8 cellular contexts compared by ENCODE assay signal in genomic region chr3:183254816-183255730, GRCh38. TPM values are rescaled to one million over a fixed set of nuclear protein-coding genes. Genes with fewer than 3 reads are reported as not detected.
DNase-seq lines count a peak whose midpoint lies in the region; ATAC-seq, FAIRE-seq and TF ChIP-seq lines count a peak whose summit lies in the region.

No MANE protein-coding gene starts in this region.

- peaks cover 18% of the 10 kb centered on the region for H3K27me3 Mint-ChIP-seq in activated T-cell treated with anti-CD3 and anti-CD28 coated beads, Interleukin-2, amount 50 U/mL, for 4 hours (ENCODE audit: low read depth)
- H3K27me3 Mint-ChIP-seq in glutamatergic neuron (ENCODE audit: unreplicated experiment) = peaks cover 11% of the 10 kb centered on the region

- peak overlapping the region; percentile 71 for H3K27ac ChIP-seq in WERI-Rb-1

- peak in 1 of 2 donors; percentile 4 for ATAC-seq in activated T-cell treated with anti-CD3 and anti-CD28 coated beads, Interleukin-2, amount 50 U/mL, for 4 hours
- no peak for ATAC-seq in GM18498 (IDR thresholded peaks at IDR 0.05; ENCODE audit: unreplicated experiment)
- no peak for ATAC-seq in activated CD4-positive, CD25-positive, alpha-beta regulatory T cell treated with anti-CD3 and anti-CD28 coated beads, Interleukin-2, amount 50 U/mL, for 24 hours

- H3K4me3 ChIP-seq in WERI-Rb-1 (ENCODE audit: low read depth, low read length) = peak overlapping the region; percentile 81
- peak overlapping the region; percentile 79 for H3K4me3 ChIP-seq in skeletal muscle cell (ENCODE audit: low read depth, low read length)

- peak overlapping the region; percentile 78 for H3K27ac Mint-ChIP-seq in glutamatergic neuron (ENCODE audit: unreplicated experiment)

- H3K27me3 ChIP-seq in WERI-Rb-1 (ENCODE audit: insufficient read depth, low read depth, severe bottlenecking) = no peaks in the 10 kb centered on the region

- peaks cover 17% of the 10 kb centered on the region for H3K4me1 Mint-ChIP-seq in activated T-cell treated with anti-CD3 and anti-CD28 coated beads, Interleukin-2, amount 50 U/mL, for 4 hours (ENCODE audit: low read depth)
- H3K4me1 Mint-ChIP-seq in glutamatergic neuron (ENCODE audit: low read depth, unreplicated experiment) = no peaks in the 10 kb centered on the region

- no peaks in the 10 kb centered on the region for H3K9me3 Mint-ChIP-seq in activated T-cell treated with anti-CD3 and anti-CD28 coated beads, Interleukin-2, amount 50 U/mL, for 4 hours
- H3K9me3 Mint-ChIP-seq in glutamatergic neuron (ENCODE audit: unreplicated experiment) = peaks cover 4% of the 10 kb centered on the region

- H3K36me3 ChIP-seq in WERI-Rb-1 = no peaks in the 10 kb centered on the region

- H3K9me3 ChIP-seq in WERI-Rb-1 (ENCODE audit: severe bottlenecking) = no peaks in the 10 kb centered on the region

- no peak for FAIRE-seq in frontal cortex (lab: Jason Lieb, UNC)

- peaks cover 11% of the 10 kb centered on the region for H3K36me3 Mint-ChIP-seq in activated T-cell treated with anti-CD3 and anti-CD28 coated beads, Interleukin-2, amount 50 U/mL, for 4 hours (ENCODE audit: insufficient read depth)
- peaks cover 6% of the 10 kb centered on the region for H3K36me3 Mint-ChIP-seq in glutamatergic neuron (ENCODE audit: unreplicated experiment)

- TF ChIP-seq CTCF in WERI-Rb-1 (IDR thresholded peaks at IDR 0.05; ENCODE audit: low read depth, low read length) = no peak
- no peak for TF ChIP-seq CTCF in glutamatergic neuron (IDR thresholded peaks at IDR 0.05; ENCODE audit: partially characterized antibody, unreplicated experiment)

- H3K4me3 Mint-ChIP-seq in activated T-cell treated with anti-CD3 and anti-CD28 coated beads, Interleukin-2, amount 50 U/mL, for 4 hours = peak overlapping the region; percentile 82
- peak overlapping the region; percentile 81 for H3K4me3 Mint-ChIP-seq in glutamatergic neuron (ENCODE audit: unreplicated experiment)

- DNase-seq in activated T-cell treated with anti-CD3 and anti-CD28 coated beads, Interleukin-2, amount 50 U/mL, for 4 hours = no peak
- DNase-seq in activated T-cell treated with anti-CD3 and anti-CD28 coated beads for 4 hours (no peak), WERI-Rb-1 (peak; percentile 20), glutamatergic neuron (no peak), skeletal muscle cell (ENCODE audit: low read depth) (no peak), frontal cortex (ENCODE audit: low spot score in 2 of 2) (no peak)

RNA-seq across cellular contexts. Expression of gene B3GNT5, which starts 2.0 kb away (rescaled TPM):
- 10 to 100 TPM; 24.1 to 66.6 (median 34.1) TPM for total RNA-seq in activated T-cell treated with anti-CD3 and anti-CD28 coated beads, Interleukin-2, amount 50 U/mL, for 4 hours
- total RNA-seq in glutamatergic neuron (ENCODE audit: unreplicated experiment) (2.9 TPM), frontal cortex (19.2 TPM)
